ENCODE assay signal across 8 cellular contexts in the genomic region with DNA sequence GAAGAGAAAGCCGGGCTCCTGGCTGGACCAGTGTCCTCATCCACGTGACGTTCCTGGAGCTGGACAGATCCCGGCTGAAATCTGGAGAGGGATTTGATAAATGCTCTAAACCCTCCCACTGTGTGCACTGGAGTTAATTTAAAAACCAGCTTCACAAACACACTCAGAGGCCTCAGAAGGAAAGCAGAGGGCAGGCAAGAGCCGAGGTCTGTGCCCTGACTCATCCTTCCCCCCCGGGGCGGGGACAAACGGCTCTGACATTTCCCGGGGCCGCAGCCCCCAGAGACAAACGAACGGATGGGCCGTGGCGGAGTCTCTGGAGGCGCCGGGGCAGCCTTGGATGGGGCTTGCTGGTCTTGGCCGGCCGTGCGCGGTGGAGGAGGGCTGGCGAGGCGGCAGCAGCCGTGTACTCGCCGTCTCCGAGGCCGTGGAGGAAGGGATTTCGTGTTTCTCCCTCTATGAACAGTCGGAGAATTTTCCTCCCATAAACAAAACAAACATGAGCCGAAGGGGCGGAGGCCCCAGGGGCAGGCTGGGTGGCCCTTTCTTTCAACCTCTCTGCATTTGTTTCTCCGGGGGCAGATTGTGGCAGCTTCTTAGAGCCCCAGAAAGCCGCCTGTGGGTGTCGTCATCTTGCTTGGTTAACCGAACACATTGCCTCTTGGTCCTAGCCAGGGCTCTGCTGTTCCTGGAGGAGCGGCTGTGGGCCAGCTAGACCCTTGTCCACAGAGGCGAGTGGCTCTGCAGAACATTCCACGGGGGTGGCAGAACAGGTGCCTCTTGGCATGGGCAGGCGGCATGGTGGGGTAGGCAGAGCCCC.
DNase-seq lines count a peak whose midpoint lies in the region; ATAC-seq and TF ChIP-seq lines count a peak whose summit lies in the region.

No MANE protein-coding gene starts in this region.

- H3K4me1 ChIP-seq in neuron (ENCODE audit: insufficient read depth, low read length) (peaks cover 25% of the 10 kb centered on the region), testis (no peaks in the 10 kb centered on the region)

- peak overlapping the region; percentile 66 for H2AFZ ChIP-seq in neuron (ENCODE audit: low read depth, low read length)

- H3K27ac ChIP-seq in testis = peak overlapping the region in 1 of 2 donors; percentile 41

- TF ChIP-seq CTCF in AG04449 (IDR thresholded peaks at IDR 0.05; ENCODE audit: insufficient read depth, low read length, missing control alignments) (no peak), foreskin fibroblast (IDR thresholded peaks at IDR 0.05; ENCODE audit: low read depth, low read length) (peak; percentile 44), testis (IDR thresholded peaks at IDR 0.05) (peak in 1 of 3 experiments; percentile 11)

- no peak for TF ChIP-seq POLR2A in testis (IDR thresholded peaks at IDR 0.05)

- H3K4me3 ChIP-seq in AG04449 (ENCODE audit: low read depth, low read length) (peak overlapping the region; percentile 15; the same call in 1 of the 2 replicates), foreskin fibroblast (ENCODE audit: low read depth in 1 of 2, low read length in 2 of 2) (peak overlapping the region; percentile 47 to 49), neuron (ENCODE audit: low read length) (peak overlapping the region; percentile 37), testis (no peak overlapping the region)

- CTCF ChIA-PET in AG04449 (lab: Yijun Ruan, JAX) = interaction anchor here (0.6 to 1.3 kb wide), 2 partner anchors 260 to 407 kb away, joined by 3 read pairs; no protein-coding TSS in a partner anchor

- ATAC-seq in GM18502 (IDR thresholded peaks at IDR 0.05; ENCODE audit: poor library complexity, unreplicated experiment) = no peak

- intact Hi-C loops in testis (cut with DNase I; ENCODE audit: low total_unique reads) = no loop called here

- DNase-seq in AG04449 (ENCODE audit: low read depth, low spot score) (no peak), Kasumi-1 (lab: John Stamatoyannopoulos, UW) (peak; percentile 58 to 69), activated T-cell treated with anti-CD3 and anti-CD28 coated beads for 48 hours (ENCODE audit: low read depth) (peak; percentile 61), foreskin fibroblast (peak; percentile 32 to 61), testis (peak; percentile 22), COLO668 (lab: John Stamatoyannopoulos, UW; ENCODE audit: unreplicated experiment) (no peak)

- no peaks in the 10 kb centered on the region for H3K9me3 ChIP-seq in neuron (ENCODE audit: low read length)
- no peaks in the 10 kb centered on the region for H3K9me3 ChIP-seq in testis

- POLR2A ChIA-PET in AG04449 (lab: Yijun Ruan, JAX) = no interaction called here

- H3K27me3 ChIP-seq in neuron (ENCODE audit: insufficient read depth, low read length) = no peaks in the 10 kb centered on the region
- H3K27me3 ChIP-seq in testis = no peaks in the 10 kb centered on the region

- H3K36me3 ChIP-seq in neuron (ENCODE audit: insufficient read depth, low read length) (no peaks in the 10 kb centered on the region), testis (ENCODE audit: low read depth, missing control alignments) (no peaks in the 10 kb centered on the region)

- 27 to 38% methylated on average over 39 of the region's 39 CpGs for WGBS in testis, 2 donors

Comparison
In these comparisons a context has a peak if more than half of its experiments do, and no peak if none do; other contexts are left out.
1. DNase-seq: peak in Kasumi-1 (2 of 2), activated T-cell treated with anti-CD3 and anti-CD28 coated beads for 48 hours (single experiment), foreskin fibroblast (2 of 2) and testis (single experiment); none in AG04449 (single experiment) and COLO668 (single experiment).
2. H3K4me3 ChIP-seq: peak in AG04449 (single experiment), foreskin fibroblast (2 of 2) and neuron (single experiment); none in testis (0 of 2).